ENCODE assay signal across 7 cellular contexts in genomic region chr3:15805756-15806266, GRCh38. TPM values are rescaled to one million over a fixed set of nuclear protein-coding genes. Genes with fewer than 3 reads are reported as not detected.
DNase-seq lines count a peak whose midpoint lies in the region; ATAC-seq and TF ChIP-seq lines count a peak whose summit lies in the region.

No MANE protein-coding gene starts in this region.

- H4K20me1 ChIP-seq in OCI-LY7 (ENCODE audit: insufficient read depth, low read length): peaks cover 22% of the 10 kb centered on the region

- POLR2A ChIA-PET in OCI-LY7 (lab: Charles Lee): interaction anchor here (1.4 kb wide), 1 partner anchor 8 kb away, joined by 4 read pairs; the partner anchor contains the start of gene ANKRD28

- H3K4me3 ChIP-seq in OCI-LY7 (ENCODE audit: low read depth, low read length, poor library complexity, severe bottlenecking) (peak overlapping the region; percentile 9), fibroblast of villous mesenchyme (ENCODE audit: low read depth, low read length) (no peak overlapping the region)

- no peaks in the 10 kb centered on the region for H3K9me3 ChIP-seq in OCI-LY7 (ENCODE audit: low read length)

- no peak for TF ChIP-seq CTCF in OCI-LY7 (conservative IDR thresholded peaks at IDR 0.05; ENCODE audit: low read length)
- TF ChIP-seq CTCF in fibroblast of villous mesenchyme (IDR thresholded peaks at IDR 0.05; ENCODE audit: insufficient read depth, low read depth, low read length): no peak

- peak overlapping the region; percentile 28 for H3K4me2 ChIP-seq in OCI-LY7 (ENCODE audit: low read length)

- peaks cover 15% of the 10 kb centered on the region for H3K4me1 ChIP-seq in OCI-LY7 (ENCODE audit: insufficient read depth, low read length, poor library complexity, severe bottlenecking)

- H3K36me3 ChIP-seq in OCI-LY7 (ENCODE audit: insufficient read depth, low read length): no peaks in the 10 kb centered on the region; the same call in 1 of the 2 replicates

- DNase-seq in OCI-LY7 (ENCODE audit: low spot score): peak; percentile 33
- DNase-seq in fibroblast of villous mesenchyme (ENCODE audit: low read depth): peak; percentile 71
- DNase-seq in stimulated activated CD8-positive, alpha-beta memory T cell treated with anti-CD3 and anti-CD28 coated beads, Interleukin-4, amount 100 ng/mL, for 48 hours: no peak
- DNase-seq in NCI-H2171 treated with DMSO at 0.1 percent for 48 hours (lab: John Stamatoyannopoulos, UW): no peak
- DNase-seq in NCI-H526 treated with DMSO at 0.1 percent for 48 hours (lab: John Stamatoyannopoulos, UW): no peak

- ATAC-seq in GM19023 (IDR thresholded peaks at IDR 0.05; ENCODE audit: unreplicated experiment): peak; percentile 55
- ATAC-seq in HG02870 (IDR thresholded peaks at IDR 0.05; ENCODE audit: unreplicated experiment): peak; percentile 68

- CTCF ChIA-PET in OCI-LY7 (lab: Charles Lee; ENCODE audit: unreplicated experiment): interaction anchor here (0.6 kb wide), 1 partner anchor 8 kb away, joined by 3 read pairs; the partner anchor contains the start of gene ANKRD28

- no TSS peak for BruUV-seq in OCI-LY7 (replicated peaks; lab: Mats Ljungman, UMichigan)

- peaks cover 43% of the 10 kb centered on the region for H3K79me2 ChIP-seq in OCI-LY7 (ENCODE audit: insufficient read depth, low read depth, low read length)

- no peak overlapping the region for H3K27ac ChIP-seq in OCI-LY7 (ENCODE audit: low read depth, low read length, poor library complexity, severe bottlenecking)

- intact Hi-C loops in OCI-LY7 (cut with micrococcal nuclease; ENCODE audit: unreplicated experiment): no loop called here

- no peaks in the 10 kb centered on the region for H3K9me2 ChIP-seq in OCI-LY7 (ENCODE audit: insufficient read depth, low read length)

- no peak overlapping the region for H2AFZ ChIP-seq in OCI-LY7 (ENCODE audit: low read length)

RNA-seq across cellular contexts. Expression of gene ANKRD28, which starts 8.0 kb away (rescaled TPM):
- 52.9 and 69.0 TPM in 2 replicates for total RNA-seq in OCI-LY7 (2014; rRNA removed; shearing (Covaris generic))
- 59.9 and 63.1 TPM in 2 replicates for total RNA-seq in OCI-LY7 (2022)
- 248 and 372 TPM in 2 replicates for total RNA-seq in fibroblast of villous mesenchyme

Comparison
In these comparisons a context has a peak if more than half of its experiments do, and no peak if none do; other contexts are left out.
1. DNase-seq: peak in OCI-LY7 (single experiment) and fibroblast of villous mesenchyme (single experiment); none in stimulated activated CD8-positive, alpha-beta memory T cell treated with anti-CD3 and anti-CD28 coated beads, Interleukin-4, amount 100 ng/mL, for 48 hours (single experiment), NCI-H2171 treated with DMSO at 0.1 percent for 48 hours (single experiment) and NCI-H526 treated with DMSO at 0.1 percent for 48 hours (single experiment).